8 cellular contexts compared by ENCODE assay signal in genomic region chr17:79795795-79796569, GRCh38. TPM values are rescaled to one million over a fixed set of nuclear protein-coding genes. Genes with fewer than 3 reads are reported as not detected.
DNase-seq lines count a peak whose midpoint lies in the region; ATAC-seq and TF ChIP-seq lines count a peak whose summit lies in the region.

No MANE protein-coding gene starts in this region.

- H3K9me2 ChIP-seq in MM.1S (replicated peaks; ENCODE audit: insufficient read depth, low read length) = no peaks in the 10 kb centered on the region

- no peaks in the 10 kb centered on the region for H3K9me3 ChIP-seq in MM.1S (replicated peaks; ENCODE audit: insufficient read depth, low read length)

- H3K4me1 ChIP-seq in MM.1S (ENCODE audit: low read length) = peaks cover 9% of the 10 kb centered on the region

- H3K27me3 ChIP-seq in MM.1S (replicated peaks; ENCODE audit: insufficient read depth, low read length) = peaks cover 49% of the 10 kb centered on the region

- H3K9ac ChIP-seq in MM.1S (ENCODE audit: low read length) = peak overlapping the region; percentile 93; the same call in 1 of the 2 replicates

- TF ChIP-seq CTCF in CD14-positive monocyte (IDR thresholded peaks at IDR 0.05) (no peak), MM.1S (IDR thresholded peaks at IDR 0.05; ENCODE audit: low read length) (no peak), coronary artery (IDR thresholded peaks at IDR 0.05) (no peak), nephron progenitor cell (IDR thresholded peaks at IDR 0.05) (no peak)

- H3K4me2 ChIP-seq in MM.1S (ENCODE audit: low read depth, low read length) = peak overlapping the region; percentile 98

- H3K4me3 Mint-ChIP-seq in CD14-positive monocyte (peak overlapping the region; percentile 84 to 91), nephron progenitor cell (peak overlapping the region; percentile 88)

- no peaks in the 10 kb centered on the region for H3K36me3 ChIP-seq in MM.1S (replicated peaks; ENCODE audit: insufficient read depth, low read length)

- H3K36me3 Mint-ChIP-seq in CD14-positive monocyte (peaks cover 22 to 35% of the 10 kb centered on the region in 2 donors), nephron progenitor cell (ENCODE audit: low read depth) (no peaks in the 10 kb centered on the region)

- peak overlapping the region; percentile 75 for H2AFZ ChIP-seq in MM.1S (ENCODE audit: low read length)

- no peak for DNase-seq in CD14-positive monocyte (ENCODE audit: low spot score)
- no peak for DNase-seq in MM.1S
- no peak for DNase-seq in coronary artery (ENCODE audit: low spot score)
- no peak for DNase-seq in nephron progenitor cell
- no peak for DNase-seq in HUDEP-2 (lab: John Stamatoyannopoulos, UW; ENCODE audit: unreplicated experiment in 76 of 76)
- DNase-seq in NCI-H2107 (lab: John Stamatoyannopoulos, UW) = no peak

- no peaks in the 10 kb centered on the region for H4K20me1 ChIP-seq in MM.1S (ENCODE audit: insufficient read depth, low read length)

- H3K27ac ChIP-seq in MM.1S (ENCODE audit: low read length) (no peak overlapping the region), coronary artery (peak overlapping the region in 1 of 2 donors; percentile 90)

- peak overlapping the region; percentile 77 for H3K4me3 ChIP-seq in MM.1S (ENCODE audit: low read length)
- peak overlapping the region; percentile 96 for H3K4me3 ChIP-seq in coronary artery

- no peaks in the 10 kb centered on the region for H3K79me2 ChIP-seq in MM.1S (ENCODE audit: low read length)

- H3F3A ChIP-seq in MM.1S (ENCODE audit: insufficient read depth, low read length) = no peaks in the 10 kb centered on the region

- intact Hi-C loops in CD14-positive monocyte (cut with micrococcal nuclease) = loop anchor here (2.0 kb wide), 1 partner anchor 15 kb away; no protein-coding TSS in a partner anchor

- H3K4me1 Mint-ChIP-seq in CD14-positive monocyte (peaks cover 45% of the 10 kb centered on the region), nephron progenitor cell (peaks cover 57% of the 10 kb centered on the region)

- peaks cover 54 to 73% (median 62%) of the 10 kb centered on the region in 3 donors for H3K27me3 Mint-ChIP-seq in CD14-positive monocyte (ENCODE audit: low read depth in 3 of 3)
- peaks cover 88% of the 10 kb centered on the region for H3K27me3 Mint-ChIP-seq in nephron progenitor cell (ENCODE audit: low read depth, poor library complexity)

- H3K9me3 Mint-ChIP-seq in CD14-positive monocyte (peaks cover 0 to 33% (median 22%) of the 10 kb centered on the region in 7 donors), nephron progenitor cell (no peaks in the 10 kb centered on the region)

- H3K27ac Mint-ChIP-seq in CD14-positive monocyte (peak overlapping the region; percentile 60 to 95 (median 77)), nephron progenitor cell (no peak overlapping the region)

- ATAC-seq in GM18867 (IDR thresholded peaks at IDR 0.05; ENCODE audit: unreplicated experiment) = no peak
- no peak for ATAC-seq in HG02759 (IDR thresholded peaks at IDR 0.05; ENCODE audit: unreplicated experiment)

RNA-seq across cellular contexts. Expression of gene CBX8, which starts 0.9 kb away (rescaled TPM):
- polyA plus RNA-seq in CD14-positive monocyte = 1 to 10 TPM; 2.5 TPM

RNA-seq across cellular contexts. Expression of gene CBX2, which starts 18.0 kb away (rescaled TPM):
- polyA plus RNA-seq in CD14-positive monocyte = under 1 TPM in 1 of 2 donors, not detected in 1; 0.09 TPM

RNA-seq across cellular contexts. Expression of gene CBX4, which starts 43.3 kb away (rescaled TPM):
- 1 to 10 TPM; 1.4 to 3.6 TPM for polyA plus RNA-seq in CD14-positive monocyte
